In the genomic region with DNA sequence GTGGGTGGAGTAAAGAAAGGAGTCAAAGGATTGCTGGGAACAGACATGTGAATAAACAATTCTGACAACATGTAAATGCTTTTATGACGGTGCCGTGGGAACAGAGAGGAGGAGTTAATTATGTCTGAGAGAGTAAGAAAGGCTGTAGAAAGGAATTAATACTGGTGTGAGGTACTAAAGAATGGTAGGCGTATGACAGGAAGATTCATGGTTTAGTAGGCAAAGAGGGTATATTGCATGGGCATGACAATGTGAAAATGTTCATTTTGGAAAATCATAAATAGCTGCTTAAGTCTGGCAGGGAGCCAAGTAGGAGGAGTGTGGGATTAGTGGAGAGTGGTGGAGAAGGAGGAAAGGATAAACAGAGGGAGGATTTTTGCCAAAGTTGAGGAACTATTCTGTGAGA, we compare ENCODE assay signal across 11 cellular contexts. TPM values are rescaled to one million over a fixed set of nuclear protein-coding genes. Genes with fewer than 3 reads are reported as not detected.
DNase-seq lines count a peak whose midpoint lies in the region; ATAC-seq and TF ChIP-seq lines count a peak whose summit lies in the region.
"Had no signal": no experiment of that assay in that cellular context is flagged by ENCODE, and none has a peak within 500 bp of the region (broad histone marks: within the 10 kb centered on the region; RNA-seq: fewer than 3 reads in every experiment).

No MANE protein-coding gene starts in this region.

- H3K27ac ChIP-seq in SJCRH30 (no peak overlapping the region), gastroesophageal sphincter (peak overlapping the region in 3 of 4 donors; percentile 39 to 60 (median 42)), left lung (no peak overlapping the region)

- H3K27me3 ChIP-seq in BE2C (no peaks in the 10 kb centered on the region), SJCRH30 (no peaks in the 10 kb centered on the region), gastroesophageal sphincter (no peaks in the 10 kb centered on the region), left lung (no peaks in the 10 kb centered on the region)

- H3K27ac Mint-ChIP-seq in activated CD4-positive, alpha-beta T cell treated with anti-CD3 and anti-CD28 coated beads, Interleukin-2, amount 10 ng/mL, durations not matched to agents 24 days and 14 days: no peak overlapping the region
- H3K27ac Mint-ChIP-seq: activated naive CD8-positive, alpha-beta T cell treated with anti-CD3 and anti-CD28 coated beads for 36 hours; CD4-positive, CD25-positive, alpha-beta regulatory T cell had no signal

- no peaks in the 10 kb centered on the region for H3K9me3 Mint-ChIP-seq in activated CD4-positive, alpha-beta T cell treated with anti-CD3 and anti-CD28 coated beads, Interleukin-2, amount 10 ng/mL, durations not matched to agents 24 days and 14 days
- H3K9me3 Mint-ChIP-seq: activated naive CD8-positive, alpha-beta T cell treated with anti-CD3 and anti-CD28 coated beads for 36 hours; endodermal cell had no signal

- peaks cover 50% of the 10 kb centered on the region for H3K36me3 Mint-ChIP-seq in activated CD4-positive, alpha-beta T cell treated with anti-CD3 and anti-CD28 coated beads, Interleukin-2, amount 10 ng/mL, durations not matched to agents 24 days and 14 days (ENCODE audit: low read depth)

- H3K4me3 ChIP-seq in BE2C (ENCODE audit: low read depth, low read length) (no peak overlapping the region), SJCRH30 (no peak overlapping the region), gastroesophageal sphincter (no peak overlapping the region), left lung (no peak overlapping the region)

- TF ChIP-seq CTCF in BE2C (IDR thresholded peaks at IDR 0.05; ENCODE audit: low read depth, low read length) (no peak), gastroesophageal sphincter (IDR thresholded peaks at IDR 0.05) (no peak), left lung (IDR thresholded peaks at IDR 0.05) (no peak)

- intact Hi-C loops in activated CD4-positive, alpha-beta T cell treated with anti-CD3 and anti-CD28 coated beads, Interleukin-2, amount 10 ng/mL, durations not matched to agents 24 days and 14 days (cut with micrococcal nuclease): no loop called here
- intact Hi-C loops in left lung (cut with DNase I): no loop called here

- peak; percentile 39 for ATAC-seq in gastroesophageal sphincter
- no peak for ATAC-seq in HG03159 (IDR thresholded peaks at IDR 0.05; ENCODE audit: unreplicated experiment)
- ATAC-seq in left lung: no peak

- DNase-seq in BE2C (peak; percentile 24), HCEC 1CT (peak; percentile 7), SJCRH30 (peak; percentile 32 to 60), NK-92 (lab: John Stamatoyannopoulos, UW; ENCODE audit: unreplicated experiment) (no peak), left lung (no peak)
- no peak for DNase-seq in activated CD4-positive, alpha-beta T cell treated with anti-CD3 and anti-CD28 coated beads, Interleukin-2, amount 10 ng/mL, durations not matched to agents 24 days and 14 days
- DNase-seq: activated naive CD8-positive, alpha-beta T cell treated with anti-CD3 and anti-CD28 coated beads for 36 hours; CD4-positive, CD25-positive, alpha-beta regulatory T cell; endodermal cell had no signal

- H3K27me3 Mint-ChIP-seq in activated CD4-positive, alpha-beta T cell treated with anti-CD3 and anti-CD28 coated beads, Interleukin-2, amount 10 ng/mL, durations not matched to agents 24 days and 14 days: no peaks in the 10 kb centered on the region
- H3K27me3 Mint-ChIP-seq: activated naive CD8-positive, alpha-beta T cell treated with anti-CD3 and anti-CD28 coated beads for 36 hours; CD4-positive, CD25-positive, alpha-beta regulatory T cell had no signal

- no peaks in the 10 kb centered on the region for H3K9me3 ChIP-seq in BE2C
- H3K9me3 ChIP-seq in SJCRH30 (replicated peaks): no peaks in the 10 kb centered on the region
- H3K9me3 ChIP-seq in gastroesophageal sphincter: no peaks in the 10 kb centered on the region
- H3K9me3 ChIP-seq in left lung: no peaks in the 10 kb centered on the region

- H3K4me1 Mint-ChIP-seq in activated CD4-positive, alpha-beta T cell treated with anti-CD3 and anti-CD28 coated beads, Interleukin-2, amount 10 ng/mL, durations not matched to agents 24 days and 14 days: peaks cover 4% of the 10 kb centered on the region
- H3K4me1 Mint-ChIP-seq: endodermal cell had no signal

- TF ChIP-seq EP300 in gastroesophageal sphincter (IDR thresholded peaks at IDR 0.05): no peak

- no peak for TF ChIP-seq POLR2A in gastroesophageal sphincter (IDR thresholded peaks at IDR 0.05)

- WGBS in gastroesophageal sphincter (ENCODE audit: low coverage in 1 of 2), 2 donors: 25 to 31% methylated on average over 2 to 3 of the region's 3 CpGs

- H3K4me1 ChIP-seq in BE2C (no peaks in the 10 kb centered on the region; the same call in 1 of the 2 replicates), SJCRH30 (peaks cover 6% of the 10 kb centered on the region), gastroesophageal sphincter (peaks cover 3 to 20% (median 7%) of the 10 kb centered on the region in 3 donors), left lung (peaks cover 0 to 6% of the 10 kb centered on the region in 2 donors)

- H3K36me3 ChIP-seq in BE2C: peaks cover 12% of the 10 kb centered on the region; the same call in 1 of the 2 replicates
- peaks cover 51% of the 10 kb centered on the region for H3K36me3 ChIP-seq in SJCRH30
- peaks cover 5 to 45% of the 10 kb centered on the region in 2 donors for H3K36me3 ChIP-seq in gastroesophageal sphincter
- H3K36me3 ChIP-seq in left lung: peaks cover 3 to 49% of the 10 kb centered on the region in 2 donors

- H3K4me3 Mint-ChIP-seq in activated CD4-positive, alpha-beta T cell treated with anti-CD3 and anti-CD28 coated beads, Interleukin-2, amount 10 ng/mL, durations not matched to agents 24 days and 14 days: no peak overlapping the region
- H3K4me3 Mint-ChIP-seq: activated naive CD8-positive, alpha-beta T cell treated with anti-CD3 and anti-CD28 coated beads for 36 hours; CD4-positive, CD25-positive, alpha-beta regulatory T cell; endodermal cell had no signal

RNA-seq across cellular contexts. Expression of a gene that starts 19.7 kb away (rescaled TPM):
- 10.3 TPM for polyA plus RNA-seq in BE2C (2012; ENCODE audit: insufficient read depth, insufficient read length, low read depth)
- 41.3 and 44.0 TPM in 2 replicates for total RNA-seq in SJCRH30 (2014; rRNA removed; shearing (Covaris generic))
- total RNA-seq in gastroesophageal sphincter (10 to 100 TPM; 20.0 to 23.7 (median 23.4) TPM), left lung (10 to 100 TPM; 17.9 to 23.0 TPM)
- 28.0 and 29.6 TPM in 2 replicates for total RNA-seq in activated CD4-positive, alpha-beta T cell treated with anti-CD3 and anti-CD28 coated beads, Interleukin-2, amount 10 ng/mL, durations not matched to agents 24 days and 14 days

Comparison
In these comparisons a context has a peak if more than half of its experiments do, and no peak if none do; other contexts are left out.
1. DNase-seq: peak in BE2C (single experiment), HCEC 1CT (single experiment) and SJCRH30 (2 of 2); none in NK-92 (single experiment), activated CD4-positive, alpha-beta T cell treated with anti-CD3 and anti-CD28 coated beads, Interleukin-2, amount 10 ng/mL, durations not matched to agents 24 days and 14 days (single experiment) and left lung (0 of 2).
2. H3K27ac ChIP-seq: peak in gastroesophageal sphincter (3 of 4); none in SJCRH30 (single experiment) and left lung (0 of 2).